1 cellular context compared by ENCODE assay signal in the genomic region with DNA sequence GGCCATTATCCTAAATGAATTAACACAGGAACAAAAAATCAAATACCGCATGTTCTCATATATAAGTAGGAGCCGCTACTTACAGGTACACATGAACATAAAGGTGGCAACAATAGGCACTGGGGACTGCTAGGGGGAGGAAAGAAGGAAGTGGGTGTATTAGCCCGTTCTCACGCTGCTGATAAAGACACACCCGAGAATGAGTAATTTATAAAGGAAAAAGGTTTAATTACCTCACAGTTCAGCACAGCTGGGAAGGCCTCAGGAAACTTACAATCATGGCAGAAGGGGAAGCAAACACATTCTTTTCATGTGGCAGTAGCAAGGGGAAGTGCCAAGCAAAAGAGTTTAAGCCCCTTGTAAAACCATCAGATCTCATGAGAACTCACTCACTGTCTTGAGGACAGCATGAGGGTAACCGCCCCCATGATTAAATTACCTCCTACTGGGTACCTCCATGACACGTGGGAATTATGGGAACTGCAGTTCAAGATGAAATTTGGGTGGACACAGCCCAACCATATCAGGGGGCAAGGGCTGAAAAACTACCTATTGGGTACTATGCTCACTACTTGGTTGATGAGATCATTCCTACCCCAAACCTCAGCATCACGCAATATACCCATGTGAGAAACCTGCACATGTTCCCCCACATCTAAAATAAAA.
A peak's percentile ranks its signal among the peaks of the same experiment; 100 is the strongest.
TF ChIP-seq lines count a peak whose summit lies in the region.

No MANE protein-coding gene starts in this region.

TF ChIP-seq in HepG2, 621 proteins besides CTCF, POLR2A, EP300 and RAD21:
- TF ChIP-seq, protein P1, sequence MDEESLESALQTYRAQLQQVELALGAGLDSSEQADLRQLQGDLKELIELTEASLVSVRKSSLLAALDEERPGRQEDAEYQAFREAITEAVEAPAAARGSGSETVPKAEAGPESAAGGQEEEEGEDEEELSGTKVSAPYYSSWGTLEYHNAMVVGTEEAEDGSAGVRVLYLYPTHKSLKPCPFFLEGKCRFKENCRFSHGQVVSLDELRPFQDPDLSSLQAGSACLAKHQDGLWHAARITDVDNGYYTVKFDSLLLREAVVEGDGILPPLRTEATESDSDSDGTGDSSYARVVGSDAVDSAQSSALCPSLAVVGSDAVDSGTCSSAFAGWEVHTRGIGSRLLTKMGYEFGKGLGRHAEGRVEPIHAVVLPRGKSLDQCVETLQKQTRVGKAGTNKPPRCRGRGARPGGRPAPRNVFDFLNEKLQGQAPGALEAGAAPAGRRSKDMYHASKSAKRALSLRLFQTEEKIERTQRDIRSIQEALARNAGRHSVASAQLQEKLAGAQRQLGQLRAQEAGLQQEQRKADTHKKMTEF (CRISPR knock-in tag; IDR thresholded peaks at IDR 0.05) = no peak
- TF ChIP-seq, protein P2, sequence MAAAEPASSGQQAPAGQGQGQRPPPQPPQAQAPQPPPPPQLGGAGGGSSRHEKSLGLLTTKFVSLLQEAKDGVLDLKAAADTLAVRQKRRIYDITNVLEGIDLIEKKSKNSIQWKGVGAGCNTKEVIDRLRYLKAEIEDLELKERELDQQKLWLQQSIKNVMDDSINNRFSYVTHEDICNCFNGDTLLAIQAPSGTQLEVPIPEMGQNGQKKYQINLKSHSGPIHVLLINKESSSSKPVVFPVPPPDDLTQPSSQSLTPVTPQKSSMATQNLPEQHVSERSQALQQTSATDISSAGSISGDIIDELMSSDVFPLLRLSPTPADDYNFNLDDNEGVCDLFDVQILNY (CRISPR knock-in tag; conservative IDR thresholded peaks at IDR 0.05) = no peak
- TF ChIP-seq ZNF891 (CRISPR knock-in tag; IDR thresholded peaks at IDR 0.05) (no peak), ERF (CRISPR knock-in tag; IDR thresholded peaks at IDR 0.05) (0 out of 2 replicates have a peak, but pooled peaks have one; percentile 13)
